ENCODE assay signal across 32 cellular contexts in genomic region chr10:111522551-111522950, GRCh38.
"Had no signal": no experiment of that assay in that cellular context is flagged by ENCODE, and none has a peak within 500 bp of the region (broad histone marks: within the 10 kb centered on the region; RNA-seq: fewer than 3 reads in every experiment).

No MANE protein-coding gene starts in this region.

- H3K9ac ChIP-seq: SK-N-SH had no signal

- H3K27ac ChIP-seq: brain microvascular endothelial cell, Peyer's patch, SJSA1 had no signal

- H3K4me2 ChIP-seq: SK-N-SH had no signal

- H3K27me3 ChIP-seq: brain microvascular endothelial cell, Peyer's patch, SJSA1 had no signal

- H3K4me1 ChIP-seq: Peyer's patch, SJSA1 had no signal

- H3K36me3 ChIP-seq: brain microvascular endothelial cell, Peyer's patch, SJSA1 had no signal

- ATAC-seq: activated CD4-positive, alpha-beta T cell treated with anti-CD3 and anti-CD28 coated beads for 36 hours; activated CD4-positive, CD25-positive, alpha-beta regulatory T cell treated with anti-CD3 and anti-CD28 coated beads, Interleukin-2, amount 50 U/mL, for 24 hours; activated naive CD8-positive, alpha-beta T cell treated with anti-CD3 and anti-CD28 coated beads, Interleukin-2, amount 50 U/mL, for 24 hours; activated T-cell treated with anti-CD3 and anti-CD28 coated beads, Interleukin-2, amount 50 U/mL, for 4 hours; PC-3; WTC11 had no signal

- H3K4me3 ChIP-seq: Peyer's patch, SJSA1 had no signal

- H3K9me2 ChIP-seq: SK-N-SH had no signal

- DNase-seq: activated CD4-positive, alpha-beta memory T cell treated with anti-CD3 and anti-CD28 coated beads for 36 hours; activated CD4-positive, alpha-beta T cell treated with anti-CD3 and anti-CD28 coated beads for 36 hours; activated CD4-positive, alpha-beta T cell treated with anti-CD3 and anti-CD28 coated beads, Interleukin-2, amount 10 ng/mL, durations not matched to agents 7 days and 5 days; activated CD8-positive, alpha-beta memory T cell treated with anti-CD3 and anti-CD28 coated beads, Interleukin-2, amount 50 U/mL, for 4 hours; activated gamma-delta T cell treated with Interleukin-2 at 50 U/mL for 16 hours; activated naive CD4-positive, alpha-beta T cell treated with anti-CD3 and anti-CD28 coated beads, Interleukin-2, amount 10 ng/mL, durations not matched to agents 7 days and 5 days; activated naive CD8-positive, alpha-beta T cell treated with anti-CD3 and anti-CD28 coated beads, Interleukin-2, amount 50 U/mL, for 24 hours; activated T-cell treated with anti-CD3 and anti-CD28 coated beads for 4 hours; activated T-cell treated with anti-CD3 and anti-CD28 coated beads, Interleukin-2, amount 50 U/mL, for 4 hours; anterior cingulate cortex; brain microvascular endothelial cell; central memory CD4-positive, alpha-beta T cell; Karpas-422; KBM-7; NCI-H1048; NCI-H1105 treated with DMSO at 0.1 percent for 48 hours; NCI-H1436; NCI-H1694; NCI-H1930; NCI-H2081 treated with DMSO at 0.1 percent for 48 hours; NCI-H345; NCI-H510A treated with DMSO at 0.1 percent for 48 hours; NCI-H526 treated with DMSO at 0.1 percent for 48 hours; NK-92 treated with Interleukin-12 subunit alpha and Interleukin-12 subunit beta, amount 100 ng/mL, for 24 hours; PC-3; Peyer's patch; RPMI8226; SHP77 treated with DMSO at 0.1 percent for 48 hours; SK-N-SH had no signal

- H3K9me3 ChIP-seq: Peyer's patch, SJSA1, SK-N-SH had no signal
